In genomic region chr11:47378011-47378835, GRCh38 we compare ENCODE assay signal across 8 cellular contexts. TPM values are rescaled to one million over a fixed set of nuclear protein-coding genes. Genes with fewer than 3 reads are reported as not detected.
DNase-seq lines count a peak whose midpoint lies in the region; ATAC-seq and TF ChIP-seq lines count a peak whose summit lies in the region.

SPI1 (minus strand) TSS chr11:47378547; CDS start chr11:47378353, 194 bp downstream.

- no peaks in the 10 kb centered on the region for H3K4me1 Mint-ChIP-seq in type B pancreatic cell (ENCODE audit: unreplicated experiment)

- DNase-seq in GDM1 (lab: John Stamatoyannopoulos, UW), result peak; percentile 83
- peak in 1 of 10 donors; percentile 46 for DNase-seq in dorsolateral prefrontal cortex
- DNase-seq in posterior vena cava (ENCODE audit: low spot score), result peak; percentile 94
- no peak for DNase-seq in NCI-H1694 treated with DMSO at 0.1 percent for 48 hours (lab: John Stamatoyannopoulos, UW)
- DNase-seq in type B pancreatic cell (ENCODE audit: extremely low spot score, unreplicated experiment), result no peak
- no peak for DNase-seq in foreskin melanocyte

- H3K27me3 ChIP-seq in dorsolateral prefrontal cortex, result no peaks in the 10 kb centered on the region

- no peak for TF ChIP-seq CTCF in dorsolateral prefrontal cortex (IDR thresholded peaks at IDR 0.05 in 54 of 56, conservative IDR thresholded peaks at IDR 0.05 in 2 of 56; ENCODE audit: low read depth in 1 of 56, partially characterized antibody in 56 of 56)
- TF ChIP-seq CTCF in type B pancreatic cell (conservative IDR thresholded peaks at IDR 0.05), result no peak

- no peaks in the 10 kb centered on the region for H3K27me3 Mint-ChIP-seq in type B pancreatic cell

- H3K27ac ChIP-seq in dorsolateral prefrontal cortex, result peak within 1 kb of the TSS in 47 of 59 donors; percentile 3 to 85 (median 59)

- intact Hi-C loops in dorsolateral prefrontal cortex (cut with DNase I), result no loop called here
- intact Hi-C loops in posterior vena cava (cut with DNase I), result loop anchor here in 1 of 2 donors (10.0 kb wide), 1 partner anchor 77 kb away; no protein-coding TSS in a partner anchor

- H3K27ac Mint-ChIP-seq in type B pancreatic cell, result no peak within 1 kb of the TSS

- H3K36me3 Mint-ChIP-seq in type B pancreatic cell, result no peaks in the 10 kb centered on the region

- ATAC-seq in GM21423 (IDR thresholded peaks at IDR 0.05; ENCODE audit: unreplicated experiment) (peak; percentile 85), HG03575 (IDR thresholded peaks at IDR 0.05; ENCODE audit: extremely low read depth, insufficient number of reproducible peaks, low FRiP score, unreplicated experiment) (peak; percentile 66)

- H3K4me3 ChIP-seq in dorsolateral prefrontal cortex, result peak within 1 kb of the TSS in 52 of 59 donors; percentile 1 to 58 (median 35)

- no peak within 1 kb of the TSS for H3K4me3 Mint-ChIP-seq in type B pancreatic cell

- H3K9me3 Mint-ChIP-seq in type B pancreatic cell, result no peaks in the 10 kb centered on the region

RNA-seq across cellular contexts. Expression of gene SPI1, which starts in this region (rescaled TPM):
- total RNA-seq in dorsolateral prefrontal cortex (10 to 100 TPM in 76 of 120 experiments, 1 to 10 TPM in 44; 2.1 to 44.5 (median 11.4) TPM), posterior vena cava (10 to 100 TPM; 27.7 to 47.0 TPM), type B pancreatic cell (ENCODE audit: low replicate concordance) (not detected in 2 replicates)

Comparison
In these comparisons a context has a peak if more than half of its experiments do, and no peak if none do; other contexts are left out.
1. DNase-seq: peak in GDM1 (single experiment) and posterior vena cava (single experiment); none in NCI-H1694 treated with DMSO at 0.1 percent for 48 hours (single experiment), type B pancreatic cell (single experiment) and foreskin melanocyte (single experiment).